1 cellular context compared by ENCODE assay signal in the genomic region with DNA sequence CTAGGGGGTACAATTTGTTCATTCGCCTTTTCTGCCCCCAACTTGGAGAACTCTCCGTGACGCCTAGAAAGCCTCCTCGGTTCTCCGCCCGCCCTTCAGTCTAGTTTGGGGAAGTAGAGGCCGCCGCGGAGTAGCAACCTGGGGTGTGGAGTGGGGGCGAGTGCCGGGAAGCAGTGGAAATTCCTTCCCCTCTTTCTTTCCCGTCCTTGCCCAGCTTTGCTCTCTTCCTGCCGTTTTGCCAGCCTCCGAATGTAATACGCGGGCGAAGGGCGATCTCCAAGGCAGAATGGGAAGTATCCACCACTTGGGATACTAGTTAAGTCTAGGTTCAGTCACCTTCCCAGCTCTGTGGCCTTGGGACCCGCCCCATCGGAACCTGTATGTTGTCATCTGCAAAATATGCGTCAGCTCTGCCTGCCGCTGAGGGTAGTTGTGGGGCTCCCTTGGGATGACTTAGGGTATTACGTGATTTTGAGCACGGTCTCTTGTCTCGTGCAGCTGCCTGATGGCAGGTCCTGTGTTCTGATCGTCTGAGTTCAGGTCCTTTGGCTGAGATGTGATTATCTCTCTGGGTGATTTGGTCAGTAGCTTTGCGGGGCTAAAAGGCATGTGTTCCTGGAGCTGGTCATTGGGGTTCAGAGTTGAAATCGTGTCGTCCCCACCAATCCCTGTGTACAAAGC.
TF ChIP-seq lines count a peak whose summit lies in the region.

No MANE protein-coding gene starts in this region.

TF ChIP-seq in H1, 55 proteins besides CTCF, POLR2A, EP300 and RAD21:
- TF ChIP-seq POLR2AphosphoS5 (IDR thresholded peaks at IDR 0.05; ENCODE audit: low read depth, low read length) (0 out of 2 replicates have a peak, but pooled peaks have one; percentile 30), SP1 (IDR thresholded peaks at IDR 0.05; ENCODE audit: low read depth, low read length) (no peak), ASH2L (IDR thresholded peaks at IDR 0.05; ENCODE audit: low read length) (peak; percentile 76), CBX5 (IDR thresholded peaks at IDR 0.05; ENCODE audit: low read depth, low read length) (no peak), TBP (IDR thresholded peaks at IDR 0.05; ENCODE audit: low read depth, low read length) (peak; percentile 40; the same call in 1 of the 2 replicates), TEAD4 (IDR thresholded peaks at IDR 0.05; ENCODE audit: low read depth, low read length) (no peak), JUN (IDR thresholded peaks at IDR 0.05; ENCODE audit: low read depth, low read length) (no peak), CREB1 (IDR thresholded peaks at IDR 0.05) (0 out of 2 replicates have a peak, but pooled peaks have one; percentile 40), NANOG (IDR thresholded peaks at IDR 0.05; ENCODE audit: insufficient read depth, low read depth, low read length, poor library complexity, severe bottlenecking) (no peak), PHF8 (conservative IDR thresholded peaks at IDR 0.05; ENCODE audit: low read depth, low read length) (0 out of 2 replicates have a peak, but pooled peaks have one; percentile 44), TAF1 (IDR thresholded peaks at IDR 0.05; ENCODE audit: low read depth, low read length) (peak; percentile 34; the same call in 1 of the 2 replicates), KDM4A (IDR thresholded peaks at IDR 0.05; ENCODE audit: low read depth, low read length, severe bottlenecking) (peak; percentile 14), POU5F1 (IDR thresholded peaks at IDR 0.05; ENCODE audit: low read depth, low read length) (no peak), MAFK (IDR thresholded peaks at IDR 0.05; ENCODE audit: low read depth, low read length) (no peak), SP2 (IDR thresholded peaks at IDR 0.05; ENCODE audit: low read length) (no peak), BACH1 (IDR thresholded peaks at IDR 0.05; ENCODE audit: low read length) (0 out of 2 replicates have a peak, but pooled peaks have one; percentile 8), SAP30 (IDR thresholded peaks at IDR 0.05; ENCODE audit: insufficient read depth, insufficient replicate concordance, low read length) (peak; percentile 67), MAX (IDR thresholded peaks at IDR 0.05) (0 out of 2 replicates have a peak, but pooled peaks have one; percentile 11), GTF2F1 (IDR thresholded peaks at IDR 0.05; ENCODE audit: borderline replicate concordance, low read depth, low read length) (0 out of 2 replicates have a peak, but pooled peaks have one; percentile 18), JUND (IDR thresholded peaks at IDR 0.05; ENCODE audit: low read length) (peak; percentile 76; the same call in 1 of the 2 replicates), SIN3A (conservative IDR thresholded peaks at IDR 0.05 in 1 of 2, IDR thresholded peaks at IDR 0.05 in 1 of 2; ENCODE audit: low read depth in 1 of 2, low read length in 2 of 2) (0 out of 4 replicates have a peak, but pooled peaks of 1 of the 2 experiments have one; percentile 23), SUZ12 (IDR thresholded peaks at IDR 0.05; ENCODE audit: low read length) (0 out of 2 replicates have a peak, but pooled peaks have one; percentile 22)
- TF ChIP-seq, protein P1, sequence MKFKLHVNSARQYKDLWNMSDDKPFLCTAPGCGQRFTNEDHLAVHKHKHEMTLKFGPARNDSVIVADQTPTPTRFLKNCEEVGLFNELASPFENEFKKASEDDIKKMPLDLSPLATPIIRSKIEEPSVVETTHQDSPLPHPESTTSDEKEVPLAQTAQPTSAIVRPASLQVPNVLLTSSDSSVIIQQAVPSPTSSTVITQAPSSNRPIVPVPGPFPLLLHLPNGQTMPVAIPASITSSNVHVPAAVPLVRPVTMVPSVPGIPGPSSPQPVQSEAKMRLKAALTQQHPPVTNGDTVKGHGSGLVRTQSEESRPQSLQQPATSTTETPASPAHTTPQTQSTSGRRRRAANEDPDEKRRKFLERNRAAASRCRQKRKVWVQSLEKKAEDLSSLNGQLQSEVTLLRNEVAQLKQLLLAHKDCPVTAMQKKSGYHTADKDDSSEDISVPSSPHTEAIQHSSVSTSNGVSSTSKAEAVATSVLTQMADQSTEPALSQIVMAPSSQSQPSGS (IDR thresholded peaks at IDR 0.05; ENCODE audit: low read length) = 0 out of 2 replicates have a peak, but pooled peaks have one; percentile 59
